ENCODE assay signal across 8 cellular contexts in genomic region chr1:150578278-150579109, GRCh38. TPM values are rescaled to one million over a fixed set of nuclear protein-coding genes. Genes with fewer than 3 reads are reported as not detected.
DNase-seq lines count a peak whose midpoint lies in the region; ATAC-seq, FAIRE-seq and TF ChIP-seq lines count a peak whose summit lies in the region.

No MANE protein-coding gene starts in this region.

- H3K9ac ChIP-seq in neural cell (ENCODE audit: low read length) = peak overlapping the region; percentile 100

- peak overlapping the region; percentile 98 for H3K27ac ChIP-seq in C4-2B
- H3K27ac ChIP-seq in neural cell (ENCODE audit: low read length) = peak overlapping the region; percentile 100

- H3K27me3 Mint-ChIP-seq in activated T-cell treated with anti-CD3 and anti-CD28 coated beads, Interleukin-2, amount 50 U/mL, for 72 hours (ENCODE audit: low read depth) = no peaks in the 10 kb centered on the region

- peak overlapping the region; percentile 99 for H3K4me3 Mint-ChIP-seq in activated T-cell treated with anti-CD3 and anti-CD28 coated beads, Interleukin-2, amount 50 U/mL, for 72 hours

- TF ChIP-seq RAD21 in neural cell (conservative IDR thresholded peaks at IDR 0.05) = no peak

- no peak for TF ChIP-seq EP300 in neural cell (conservative IDR thresholded peaks at IDR 0.05; ENCODE audit: poor library complexity, severe bottlenecking)

- DNase-seq in HCEC 1CT (peak; percentile 91), NCI-H460 (ENCODE audit: extremely low read depth, low read depth) (peak; percentile 86), fibroblast of the conjunctiva (ENCODE audit: low read depth) (peak; percentile 88), urothelium cell line (ENCODE audit: low spot score) (peak; percentile 65), H54 (ENCODE audit: insufficient read length, low spot score) (no peak)
- DNase-seq in activated T-cell treated with anti-CD3 and anti-CD28 coated beads, Interleukin-2, amount 50 U/mL, for 72 hours = peak; percentile 51 to 63

- H3K27me3 ChIP-seq in neural cell (ENCODE audit: insufficient read depth, low read depth, low read length) = no peaks in the 10 kb centered on the region

- H3K4me1 Mint-ChIP-seq in activated T-cell treated with anti-CD3 and anti-CD28 coated beads, Interleukin-2, amount 50 U/mL, for 72 hours (ENCODE audit: low read depth) = peaks cover 39% of the 10 kb centered on the region

- no peak; the same call in 1 of the 2 replicates for TF ChIP-seq POLR2A in H54 (IDR thresholded peaks at IDR 0.05; ENCODE audit: low read depth, low read length)

- no peak for FAIRE-seq in urothelium cell line (lab: Jason Lieb, UNC)
- FAIRE-seq in H54 (lab: Jason Lieb, UNC) = no peak

- H3F3A ChIP-seq in neural cell (ENCODE audit: insufficient read depth, low read length, poor library complexity, severe bottlenecking) = peaks cover 9% of the 10 kb centered on the region

- no peak for TF ChIP-seq CTCF in C4-2B (conservative IDR thresholded peaks at IDR 0.05)
- TF ChIP-seq CTCF in neural cell (IDR thresholded peaks at IDR 0.05; ENCODE audit: poor library complexity, severe bottlenecking) = no peak

- peaks cover 16% of the 10 kb centered on the region for H3K36me3 ChIP-seq in neural cell (ENCODE audit: insufficient read depth, low read length)

- no peaks in the 10 kb centered on the region for H3K9me3 ChIP-seq in neural cell (ENCODE audit: low read length)

- H3K4me3 ChIP-seq in neural cell (ENCODE audit: low read length) = peak overlapping the region; percentile 100

- H3K9me2 ChIP-seq in neural cell (ENCODE audit: insufficient read depth, low read length) = no peaks in the 10 kb centered on the region

- H3K4me2 ChIP-seq in neural cell (ENCODE audit: low read length) = peak overlapping the region; percentile 93

- peaks cover 54% of the 10 kb centered on the region for H3K79me2 ChIP-seq in neural cell (replicated peaks; ENCODE audit: insufficient read depth, low read length)

- no peaks in the 10 kb centered on the region for H3K9me3 Mint-ChIP-seq in activated T-cell treated with anti-CD3 and anti-CD28 coated beads, Interleukin-2, amount 50 U/mL, for 72 hours

- peak overlapping the region; percentile 11 for H2AFZ ChIP-seq in neural cell (ENCODE audit: low read depth, low read length)

- peaks cover 46 to 56% of the 10 kb centered on the region in 2 donors for H3K36me3 Mint-ChIP-seq in activated T-cell treated with anti-CD3 and anti-CD28 coated beads, Interleukin-2, amount 50 U/mL, for 72 hours (ENCODE audit: insufficient read depth in 2 of 2)

- ATAC-seq in activated T-cell treated with anti-CD3 and anti-CD28 coated beads, Interleukin-2, amount 50 U/mL, for 72 hours (replicated peaks in 1 of 2) = peak; percentile 3 to 10

- H4K20me1 ChIP-seq in neural cell (ENCODE audit: insufficient read depth) = peaks cover 27% of the 10 kb centered on the region

- H3K27ac Mint-ChIP-seq in activated T-cell treated with anti-CD3 and anti-CD28 coated beads, Interleukin-2, amount 50 U/mL, for 72 hours = peak overlapping the region; percentile 99

TF ChIP-seq in neural cell, 6 proteins besides CTCF, POLR2A, EP300 and RAD21:
- TF ChIP-seq REST (IDR thresholded peaks at IDR 0.05; ENCODE audit: borderline replicate concordance) (peak; percentile 69), TAF1 (IDR thresholded peaks at IDR 0.05; ENCODE audit: low read depth) (no peak), EZH2 (IDR thresholded peaks at IDR 0.05; ENCODE audit: borderline replicate concordance, insufficient read depth, low read length, poor library complexity, severe bottlenecking) (no peak), POLR2AphosphoS5 (IDR thresholded peaks at IDR 0.05) (no peak), SMC3 (conservative IDR thresholded peaks at IDR 0.05; ENCODE audit: poor library complexity) (no peak), MXI1 (conservative IDR thresholded peaks at IDR 0.05; ENCODE audit: poor library complexity, severe bottlenecking) (peak; percentile 50)

RNA-seq across cellular contexts. Expression of gene MCL1, which starts 0.9 kb away (rescaled TPM):
- 489 and 574 TPM in 2 replicates for total RNA-seq in NCI-H460 (2014; rRNA removed; shearing (Covaris generic))
- polyA plus RNA-seq in NCI-H460 (2014; cell fraction: nucleus; rRNA removed) = 343 and 421 TPM in 2 replicates
- 100 to 1,000 TPM; 373 to 495 TPM for total RNA-seq in activated T-cell treated with anti-CD3 and anti-CD28 coated beads, Interleukin-2, amount 50 U/mL, for 72 hours
- 151 and 171 TPM in 2 replicates for polyA plus RNA-seq in neural cell
- 246 and 252 TPM in 2 replicates for polyA minus RNA-seq in neural cell

RNA-seq across cellular contexts. Expression of gene ADAMTSL4, which starts 29.3 kb away (rescaled TPM):
- 5.7 and 5.8 TPM in 2 replicates for total RNA-seq in NCI-H460 (2014; rRNA removed; shearing (Covaris generic))
- polyA plus RNA-seq in NCI-H460 (2014; cell fraction: nucleus; rRNA removed) = 14.3 and 16.6 TPM in 2 replicates
- 1 to 10 TPM in 1 of 2 donors, under 1 TPM in 1; 0.86 to 2.6 TPM for total RNA-seq in activated T-cell treated with anti-CD3 and anti-CD28 coated beads, Interleukin-2, amount 50 U/mL, for 72 hours
- 0.56 TPM in 1 of 2 replicates, not detected in the other for polyA plus RNA-seq in neural cell
- not detected in 2 replicates for polyA minus RNA-seq in neural cell

RNA-seq across cellular contexts. Expression of gene ENSA, which starts 50.9 kb away (rescaled TPM):
- 123 and 128 TPM in 2 replicates for total RNA-seq in NCI-H460 (2014; rRNA removed; shearing (Covaris generic))
- polyA plus RNA-seq in NCI-H460 (2014; cell fraction: nucleus; rRNA removed) = 128 and 134 TPM in 2 replicates
- total RNA-seq in activated T-cell treated with anti-CD3 and anti-CD28 coated beads, Interleukin-2, amount 50 U/mL, for 72 hours = 100 to 1,000 TPM; 178 to 203 TPM
- 230 and 341 TPM in 2 replicates for polyA plus RNA-seq in neural cell
- 181 and 184 TPM in 2 replicates for polyA minus RNA-seq in neural cell
